Comparison of ENCODE assay signal across 9 cellular contexts in genomic region chr11:9015677-9016076, GRCh38. TPM values are rescaled to one million over a fixed set of nuclear protein-coding genes. Genes with fewer than 3 reads are reported as not detected.
DNase-seq lines count a peak whose midpoint lies in the region; ATAC-seq and TF ChIP-seq lines count a peak whose summit lies in the region.
"Had no signal": no experiment of that assay in that cellular context is flagged by ENCODE, and none has a peak within 500 bp of the region (broad histone marks: within the 10 kb centered on the region; RNA-seq: fewer than 3 reads in every experiment).

No MANE protein-coding gene starts in this region.

- H3K9me2 ChIP-seq in OCI-LY7 (ENCODE audit: insufficient read depth, low read length) = no peaks in the 10 kb centered on the region

- TF ChIP-seq POLR2A in transverse colon (IDR thresholded peaks at IDR 0.05) = no peak

- peak; percentile 78 for ATAC-seq in GM19035 (IDR thresholded peaks at IDR 0.05; ENCODE audit: unreplicated experiment)

- no peaks in the 10 kb centered on the region for H3K9me3 ChIP-seq in OCI-LY7 (ENCODE audit: low read length)
- H3K9me3 ChIP-seq in transverse colon = no peaks in the 10 kb centered on the region

- DNase-seq in AML-193 (lab: John Stamatoyannopoulos, UW) (peak; percentile 58 to 61), HUDEP-2 (lab: John Stamatoyannopoulos, UW; ENCODE audit: unreplicated experiment in 76 of 76) (peak in 60 of 76 experiments; percentile 5 to 73 (median 36)), OCI-LY7 (ENCODE audit: low spot score) (peak; percentile 75), activated T-cell treated with anti-CD3 and anti-CD28 coated beads for 48 hours (ENCODE audit: low read depth) (peak; percentile 27), fibroblast of gingiva (ENCODE audit: low read depth) (peak; percentile 80), nephron progenitor cell (peak; percentile 64), transverse colon (peak; percentile 66)

- BruUV-seq in OCI-LY7 (replicated peaks; lab: Mats Ljungman, UMichigan) = no TSS peak

- H3K36me3 Mint-ChIP-seq in nephron progenitor cell (ENCODE audit: low read depth) = no peaks in the 10 kb centered on the region

- H3K27ac ChIP-seq in OCI-LY7 (ENCODE audit: low read depth, low read length, poor library complexity, severe bottlenecking) (no peak overlapping the region), transverse colon (no peak overlapping the region)

- peak; percentile 87 for TF ChIP-seq CTCF in OCI-LY7 (conservative IDR thresholded peaks at IDR 0.05; ENCODE audit: low read length)
- TF ChIP-seq CTCF in nephron progenitor cell (IDR thresholded peaks at IDR 0.05) = peak; percentile 74
- TF ChIP-seq CTCF in transverse colon (IDR thresholded peaks at IDR 0.05) = peak; percentile 73 to 81 (median 78)

- no peak overlapping the region for H3K27ac Mint-ChIP-seq in nephron progenitor cell
- H3K27ac Mint-ChIP-seq: stimulated activated naive CD8-positive, alpha-beta T cell treated with anti-CD3 and anti-CD28 coated beads, Interleukin-15, Interleukin-2, amounts not matched to agents 100 ng/mL and 50 ng/mL, for 24 hours had no signal

- no peak overlapping the region for H3K4me3 Mint-ChIP-seq in nephron progenitor cell
- H3K4me3 Mint-ChIP-seq: stimulated activated naive CD8-positive, alpha-beta T cell treated with anti-CD3 and anti-CD28 coated beads, Interleukin-15, Interleukin-2, amounts not matched to agents 100 ng/mL and 50 ng/mL, for 24 hours had no signal

- TF ChIP-seq EP300 in transverse colon (IDR thresholded peaks at IDR 0.05; ENCODE audit: low read depth) = no peak

- no peaks in the 10 kb centered on the region for H3K4me1 ChIP-seq in OCI-LY7 (ENCODE audit: insufficient read depth, low read length, poor library complexity, severe bottlenecking)
- peaks cover 0 to 8% (median 0%) of the 10 kb centered on the region in 4 donors for H3K4me1 ChIP-seq in transverse colon

- CTCF ChIA-PET in OCI-LY7 (lab: Charles Lee; ENCODE audit: unreplicated experiment) = interaction anchor here (0.8 to 1.9 kb wide), 5 partner anchors 8 to 152 kb away, joined by 3 to 6 read pairs (median 3); no protein-coding TSS in a partner anchor

- POLR2A ChIA-PET in OCI-LY7 (lab: Charles Lee) = no interaction called here

- no peak overlapping the region for H3K4me2 ChIP-seq in OCI-LY7 (ENCODE audit: low read length)

- in situ Hi-C loops in transverse colon (cut with MboI; ENCODE audit: low pct_ligation_motif_present in 1 of 4, low pct_unique_long_range_greater_than_20kb in 1 of 4, low sequenced_read_pairs in 3 of 4) = loop anchor here (5.0 to 25.0 kb wide), 4 partner anchors 117 to 497 kb away; no protein-coding TSS in a partner anchor

- H3K4me1 Mint-ChIP-seq in nephron progenitor cell = no peaks in the 10 kb centered on the region

- H3K4me3 ChIP-seq in OCI-LY7 (ENCODE audit: low read depth, low read length, poor library complexity, severe bottlenecking) (no peak overlapping the region), transverse colon (no peak overlapping the region)

- 0 to 12% methylated on average over 1 to 4 of the region's 4 CpGs for WGBS in transverse colon (ENCODE audit: low coverage in 1 of 2), 2 donors

- H3K79me2 ChIP-seq in OCI-LY7 (ENCODE audit: insufficient read depth, low read depth, low read length) = no peaks in the 10 kb centered on the region

- H3K9me3 Mint-ChIP-seq in nephron progenitor cell = peaks cover 20% of the 10 kb centered on the region
- H3K9me3 Mint-ChIP-seq: stimulated activated naive CD8-positive, alpha-beta T cell treated with anti-CD3 and anti-CD28 coated beads, Interleukin-15, Interleukin-2, amounts not matched to agents 100 ng/mL and 50 ng/mL, for 24 hours had no signal

- H3K36me3 ChIP-seq in OCI-LY7 (ENCODE audit: insufficient read depth, low read length) = no peaks in the 10 kb centered on the region
- H3K36me3 ChIP-seq in transverse colon = no peaks in the 10 kb centered on the region

- no peak overlapping the region for H2AFZ ChIP-seq in OCI-LY7 (ENCODE audit: low read length)

- intact Hi-C loops in OCI-LY7 (cut with micrococcal nuclease; ENCODE audit: unreplicated experiment) (loop anchor here (2.0 kb wide), 2 partner anchors 121 to 491 kb away; no protein-coding TSS in a partner anchor), transverse colon (cut with DNase I; ENCODE audit: low total_unique reads) (loop anchor here (5.0 kb wide), 2 partner anchors 77 to 122 kb away; partner anchors contain the start of gene SCUBE2)

- no peaks in the 10 kb centered on the region for H3K27me3 ChIP-seq in transverse colon

- H4K20me1 ChIP-seq in OCI-LY7 (ENCODE audit: insufficient read depth, low read length) = no peaks in the 10 kb centered on the region

- peaks cover 25% of the 10 kb centered on the region for H3K27me3 Mint-ChIP-seq in nephron progenitor cell (ENCODE audit: low read depth, poor library complexity)

RNA-seq across cellular contexts. Expression of gene NRIP3, which starts 11.9 kb away (rescaled TPM):
- not detected in 2 replicates for total RNA-seq in OCI-LY7 (2014; rRNA removed; shearing (Covaris generic))
- total RNA-seq in OCI-LY7 (2022) = not detected in 2 replicates
- 1 to 10 TPM in 1 of 4 donors, under 1 TPM in 1, not detected in 2; 0.82 to 1.9 TPM for total RNA-seq in transverse colon

RNA-seq across cellular contexts. Expression of gene TMEM9B, which starts 51.4 kb away (rescaled TPM):
- 8.5 and 13.4 TPM in 2 replicates for total RNA-seq in OCI-LY7 (2014; rRNA removed; shearing (Covaris generic))
- total RNA-seq in OCI-LY7 (2022) = 13.0 and 14.8 TPM in 2 replicates
- total RNA-seq in transverse colon = 10 to 100 TPM; 20.5 to 93.9 (median 58.5) TPM

Comparison
In these comparisons a context has a peak if more than half of its experiments do, and no peak if none do; other contexts are left out.
1. DNase-seq: peak in every context shown above with its lines; median percentile 80 in fibroblast of gingiva; 75 in OCI-LY7; 66 in transverse colon; 64 in nephron progenitor cell; 60 in AML-193; 36 in HUDEP-2; 27 in activated T-cell treated with anti-CD3 and anti-CD28 coated beads for 48 hours.